Comparison of ENCODE assay signal across 4 cellular contexts in the genomic region with DNA sequence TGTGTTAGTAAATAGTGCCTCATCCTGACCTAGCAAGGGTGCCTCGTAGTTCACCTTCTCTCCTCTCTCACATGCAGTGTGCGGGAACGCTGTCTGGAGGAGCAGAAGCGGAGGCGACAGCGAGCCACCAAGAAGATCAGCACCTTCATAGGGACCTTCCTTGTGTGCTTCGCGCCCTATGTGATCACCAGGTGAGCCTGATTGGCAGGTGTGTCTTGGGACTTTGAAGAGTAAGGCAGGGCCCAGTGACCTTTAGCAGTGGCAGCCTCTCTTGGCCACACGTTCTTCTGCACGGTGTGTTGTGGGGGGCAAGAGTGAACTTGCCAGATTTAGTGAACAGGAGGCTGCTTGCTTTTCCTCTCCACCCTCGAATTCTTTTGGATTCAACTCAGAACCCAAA. TPM values are rescaled to one million over a fixed set of nuclear protein-coding genes. Genes with fewer than 3 reads are reported as not detected.
"Had no signal": no experiment of that assay in that cellular context is flagged by ENCODE, and none has a peak within 500 bp of the region (broad histone marks: within the 10 kb centered on the region; RNA-seq: fewer than 3 reads in every experiment).

No MANE protein-coding gene starts in this region.

- ATAC-seq: GM12878 had no signal

- DNase-seq: GDM1, GF-D8 had no signal

- H3K4me3 ChIP-seq: GM12878 had no signal

RNA-seq across cellular contexts. Expression of a gene that starts 8.6 kb away (rescaled TPM):
- total RNA-seq: G401 had no signal
